16 cellular contexts compared by ENCODE assay signal in genomic region chr9:127091526-127091925, GRCh38. TPM values are rescaled to one million over a fixed set of nuclear protein-coding genes. Genes with fewer than 3 reads are reported as not detected.
A peak's percentile ranks its signal among the peaks of the same experiment; 100 is the strongest.
DNase-seq lines count a peak whose midpoint lies in the region; ATAC-seq and TF ChIP-seq lines count a peak whose summit lies in the region.
"Had no signal": no experiment of that assay in that cellular context is flagged by ENCODE, and none has a peak within 500 bp of the region (broad histone marks: within the 10 kb centered on the region; RNA-seq: fewer than 3 reads in every experiment).

No MANE protein-coding gene starts in this region.

- ATAC-seq in heart right ventricle (no peak), aorta (ENCODE audit: low FRiP score) (no peak)

- H3K9me3 ChIP-seq in heart right ventricle (no peaks in the 10 kb centered on the region), subcutaneous abdominal adipose tissue (ENCODE audit: control insufficient read depth in 5 of 5, low read length in 5 of 5) (no peaks in the 10 kb centered on the region), aorta (ENCODE audit: control insufficient read depth, low read length) (no peaks in the 10 kb centered on the region)
- H3K9me3 ChIP-seq: BLaER1 had no signal

- H3K36me3 ChIP-seq in heart right ventricle (peaks cover 0 to 95% (median 21%) of the 10 kb centered on the region in 9 donors), subcutaneous abdominal adipose tissue (ENCODE audit: control insufficient read depth in 5 of 5, insufficient read depth in 5 of 5, low read length in 5 of 5) (peaks cover 7 to 97% (median 88%) of the 10 kb centered on the region in 5 donors), aorta (ENCODE audit: control insufficient read depth in 1 of 2, insufficient read depth in 2 of 2, low read length in 1 of 2) (peaks cover 0 to 2% of the 10 kb centered on the region in 2 donors)

- no peak overlapping the region for H3K27ac ChIP-seq in heart right ventricle
- H3K27ac ChIP-seq in subcutaneous abdominal adipose tissue (ENCODE audit: low read depth, low read length), result peak overlapping the region; percentile 21
- H3K27ac ChIP-seq in aorta (ENCODE audit: low read depth in 1 of 2, low read length in 2 of 2), result no peak overlapping the region
- H3K27ac ChIP-seq: BLaER1 had no signal

- DNase-seq in cardiac septum (ENCODE audit: low spot score) (peak; percentile 50), heart right ventricle (no peak), mesenteric fat pad (ENCODE audit: low spot score) (peak; percentile 64), COR-L47 (lab: John Stamatoyannopoulos, UW) (no peak), EL (no peak), aorta (no peak)
- DNase-seq: 8988T; AML-193; Calu3; CD8-positive, alpha-beta memory T cell; DMS79; GOT3; H9; IMR-90 had no signal

- intact Hi-C loops in cardiac septum (cut with DNase I), result no loop called here
- intact Hi-C loops in heart right ventricle (cut with DNase I), result loop anchor here in 1 of 10 donors (10.0 kb wide), 1 partner anchor 107 kb away; no protein-coding TSS in a partner anchor
- intact Hi-C loops in aorta (cut with DNase I), result no loop called here

- no peak overlapping the region for H3K4me3 ChIP-seq in heart right ventricle
- H3K4me3 ChIP-seq in subcutaneous abdominal adipose tissue (ENCODE audit: low read depth in 1 of 5, low read length in 5 of 5), result no peak overlapping the region
- H3K4me3 ChIP-seq in aorta (ENCODE audit: low read length in 2 of 2), result no peak overlapping the region
- H3K4me3 ChIP-seq: BLaER1 had no signal

- 94 to 96% methylated on average over 13 of the region's 13 CpGs for WGBS in heart right ventricle, 2 donors
- 95% methylated on average over 13 of the region's 13 CpGs for WGBS in aorta, 2 donors

- no peak overlapping the region for H3K9ac ChIP-seq in subcutaneous abdominal adipose tissue (ENCODE audit: low read length in 5 of 5)
- H3K9ac ChIP-seq: BLaER1 had no signal

- no peaks in the 10 kb centered on the region for H3K27me3 ChIP-seq in heart right ventricle
- no peaks in the 10 kb centered on the region for H3K27me3 ChIP-seq in subcutaneous abdominal adipose tissue (ENCODE audit: control insufficient read depth in 5 of 5, insufficient read depth in 4 of 5, low read length in 5 of 5)
- no peaks in the 10 kb centered on the region for H3K27me3 ChIP-seq in aorta (ENCODE audit: control insufficient read depth in 1 of 2, insufficient read depth in 2 of 2, low read length in 1 of 2)
- H3K27me3 ChIP-seq: BLaER1 had no signal

- no peak for TF ChIP-seq CTCF in heart right ventricle (IDR thresholded peaks at IDR 0.05)

- H3K4me1 ChIP-seq in heart right ventricle (peaks cover 0 to 38% (median 19%) of the 10 kb centered on the region in 9 donors), subcutaneous abdominal adipose tissue (ENCODE audit: control insufficient read depth in 5 of 5, insufficient read depth in 5 of 5, low read length in 5 of 5) (peaks cover 2 to 27% (median 25%) of the 10 kb centered on the region in 5 donors), aorta (ENCODE audit: control insufficient read depth in 1 of 2, insufficient read depth in 2 of 2, low read length in 2 of 2) (no peaks in the 10 kb centered on the region)

RNA-seq across cellular contexts. Expression of gene ANGPTL2, which starts 30.9 kb away (rescaled TPM):
- 41.4 TPM for total RNA-seq in cardiac septum
- total RNA-seq in heart right ventricle, result 10 to 100 TPM; 24.2 to 73.5 (median 45.2) TPM
- 10 to 100 TPM; 16.2 to 22.6 TPM for polyA plus RNA-seq in heart right ventricle
- total RNA-seq in mesenteric fat pad, result 169 TPM
- 10 to 100 TPM; 36.7 to 44.8 TPM for total RNA-seq in aorta
- polyA plus RNA-seq in aorta, result 10 to 100 TPM; 13.4 to 51.2 TPM
- total RNA-seq: Calu3; CD8-positive, alpha-beta memory T cell had no signal
- polyA plus RNA-seq: CD8-positive, alpha-beta memory T cell had no signal

Comparison
In these comparisons a context has a peak if more than half of its experiments do, and no peak if none do; other contexts are left out.
1. DNase-seq: peak in cardiac septum (single experiment) and mesenteric fat pad (single experiment); none in heart right ventricle (0 of 2), COR-L47 (single experiment), EL (single experiment) and aorta (0 of 2).